8 cellular contexts compared by ENCODE assay signal in genomic region chr3:32106132-32106928, GRCh38. TPM values are rescaled to one million over a fixed set of nuclear protein-coding genes. Genes with fewer than 3 reads are reported as not detected.
DNase-seq lines count a peak whose midpoint lies in the region; ATAC-seq and TF ChIP-seq lines count a peak whose summit lies in the region.

TSS of gene GPD1L (plus strand) at chr3:32106620. CDS start at chr3:32106712, 92 bp downstream.

- peak; percentile 100 for ATAC-seq in GM21515 (IDR thresholded peaks at IDR 0.05; ENCODE audit: unreplicated experiment)

- H3K9me3 Mint-ChIP-seq in Calu3 (ENCODE audit: low read depth, unreplicated experiment): no peaks in the 10 kb centered on the region
- H3K9me3 Mint-ChIP-seq in endothelial cell (ENCODE audit: unreplicated experiment): no peaks in the 10 kb centered on the region

- peak within 1 kb of the TSS; percentile 99 for H2AFZ ChIP-seq in OCI-LY3 (ENCODE audit: low read depth, low read length)

- H3K27ac ChIP-seq in HUES64 (ENCODE audit: low read depth, low read length) (no peak within 1 kb of the TSS), OCI-LY3 (ENCODE audit: low read length) (no peak within 1 kb of the TSS)

- H3K36me3 ChIP-seq in HUES64 (ENCODE audit: insufficient read depth, low read length) (no peaks in the 10 kb centered on the region), OCI-LY3 (replicated peaks; ENCODE audit: low read depth, low read length) (peaks cover 3% of the 10 kb centered on the region)

- peaks cover 16% of the 10 kb centered on the region for H3K36me3 Mint-ChIP-seq in Calu3 (ENCODE audit: insufficient read depth, unreplicated experiment)
- H3K36me3 Mint-ChIP-seq in endothelial cell (ENCODE audit: low read depth, unreplicated experiment): peaks cover 15% of the 10 kb centered on the region

- intact Hi-C loops in Calu3 (cut with micrococcal nuclease; ENCODE audit: unreplicated experiment): no loop called here

- H3K4me3 Mint-ChIP-seq in Calu3 (ENCODE audit: low read depth, unreplicated experiment) (peak within 1 kb of the TSS; percentile 82), endothelial cell (ENCODE audit: unreplicated experiment) (peak within 1 kb of the TSS; percentile 96)

- H3K79me2 ChIP-seq in OCI-LY3 (ENCODE audit: low read length): peaks cover 18% of the 10 kb centered on the region

- no peaks in the 10 kb centered on the region for H4K20me1 ChIP-seq in OCI-LY3 (ENCODE audit: insufficient read depth, low read length)

- peak within 1 kb of the TSS; percentile 91 for H3K4me2 ChIP-seq in OCI-LY3 (ENCODE audit: low read length)

- H3K9ac ChIP-seq in HUES64 (ENCODE audit: low read depth, low read length) (no peak within 1 kb of the TSS), OCI-LY3 (ENCODE audit: low read length) (peak within 1 kb of the TSS; percentile 64)

- DNase-seq in Calu3: peak; percentile 97
- peak; percentile 94 for DNase-seq in activated CD8-positive, alpha-beta memory T cell treated with anti-CD3 and anti-CD28 coated beads, Interleukin-2, amount 50 U/mL, for 48 hours
- DNase-seq in endothelial cell (ENCODE audit: low spot score): peak; percentile 93
- peak; percentile 96 for DNase-seq in midbrain (lab: John Stamatoyannopoulos, UW)
- peak; percentile 92 to 95 for DNase-seq in stimulated activated CD8-positive, alpha-beta memory T cell treated with anti-CD3 and anti-CD28 coated beads, Interleukin-15, amount 100 ng/mL, for 48 hours (ENCODE audit: low read depth in 2 of 2)

- H3K27me3 Mint-ChIP-seq in Calu3 (ENCODE audit: unreplicated experiment) (no peaks in the 10 kb centered on the region), endothelial cell (ENCODE audit: unreplicated experiment) (peaks cover 8% of the 10 kb centered on the region)

- peak within 1 kb of the TSS; percentile 64 for H3K4me3 ChIP-seq in HUES64 (ENCODE audit: low read length)
- H3K4me3 ChIP-seq in OCI-LY3 (ENCODE audit: low read length): peak within 1 kb of the TSS; percentile 82

- CTCF ChIA-PET in Calu3 (lab: Charles Lee): interaction anchor here (1.0 kb wide), 1 partner anchor 138 kb away, joined by 3 read pairs; no protein-coding TSS in a partner anchor

- BruUV-seq in Calu3 (replicated peaks; lab: Mats Ljungman, UMichigan): no TSS peak

- 5% methylated on average over 78 of the region's 78 CpGs for WGBS in HUES64

- TF ChIP-seq CTCF in Calu3 (IDR thresholded peaks at IDR 0.05; ENCODE audit: unreplicated experiment) (no peak), OCI-LY3 (IDR thresholded peaks at IDR 0.05; ENCODE audit: low read depth, low read length) (no peak), endothelial cell (IDR thresholded peaks at IDR 0.05; ENCODE audit: unreplicated experiment) (no peak)

- H3K4me1 ChIP-seq in HUES64 (ENCODE audit: insufficient read depth, low read length) (no peaks in the 10 kb centered on the region), OCI-LY3 (ENCODE audit: low read length) (peaks cover 12% of the 10 kb centered on the region)

- H3K9me3 ChIP-seq in HUES64 (ENCODE audit: insufficient read depth, low read depth, low read length): peaks cover 25% of the 10 kb centered on the region
- H3K9me3 ChIP-seq in OCI-LY3 (ENCODE audit: insufficient read depth, low read length): peaks cover 13% of the 10 kb centered on the region

- H3K4me1 Mint-ChIP-seq in Calu3 (ENCODE audit: low read depth, unreplicated experiment): peaks cover 12% of the 10 kb centered on the region
- H3K4me1 Mint-ChIP-seq in endothelial cell (ENCODE audit: unreplicated experiment): peaks cover 8% of the 10 kb centered on the region

- H3K27ac Mint-ChIP-seq in Calu3 (ENCODE audit: unreplicated experiment) (peak within 1 kb of the TSS; percentile 81), endothelial cell (ENCODE audit: unreplicated experiment) (no peak within 1 kb of the TSS)

- H3K27me3 ChIP-seq in HUES64 (ENCODE audit: insufficient read depth, low read length) (peaks cover 20% of the 10 kb centered on the region), OCI-LY3 (ENCODE audit: low read depth, low read length) (no peaks in the 10 kb centered on the region)

RNA-seq across cellular contexts. Expression of gene GPD1L, which starts in this region (rescaled TPM):
- total RNA-seq in Calu3 (2022) (13.4 and 16.7 TPM in 2 replicates), endothelial cell (ENCODE audit: unreplicated experiment) (2.5 TPM)
- 3.3 TPM for polyA plus RNA-seq in HUES64 (2013, experiment 1 of 2)
- 2.7 TPM for polyA plus RNA-seq in HUES64 (2013, experiment 2 of 2)
